Comparison of ENCODE assay signal across 11 cellular contexts in genomic region chr7:127653396-127653795, GRCh38.
DNase-seq lines count a peak whose midpoint lies in the region; ATAC-seq and TF ChIP-seq lines count a peak whose summit lies in the region.
"Had no signal": no experiment of that assay in that cellular context is flagged by ENCODE, and none has a peak within 500 bp of the region (broad histone marks: within the 10 kb centered on the region; RNA-seq: fewer than 3 reads in every experiment).

No MANE protein-coding gene starts in this region.

- DNase-seq in activated T-cell treated with anti-CD3 and anti-CD28 coated beads, Interleukin-2, amount 50 U/mL, for 24 hours = no peak
- DNase-seq in activated T-cell treated with anti-CD3 and anti-CD28 coated beads for 4 hours (no peak), SK-N-MC (ENCODE audit: low read depth, low spot score) (no peak), fibroblast of pulmonary artery (ENCODE audit: low read depth) (no peak)
- DNase-seq: activated CD8-positive, alpha-beta memory T cell treated with anti-CD3 and anti-CD28 coated beads for 24 hours; foreskin melanocyte; NCI-H226 had no signal

- H3K27ac ChIP-seq in SK-N-MC = no peak overlapping the region

- H3K4me1 Mint-ChIP-seq in activated T-cell treated with anti-CD3 and anti-CD28 coated beads, Interleukin-2, amount 50 U/mL, for 24 hours (ENCODE audit: low read depth) = peaks cover 51% of the 10 kb centered on the region
- H3K4me1 Mint-ChIP-seq in stimulated activated memory B cell treated with anti-CD40 and anti-IgM and Interleukin-4, amounts not matched to agents 10 μg/mL and 1 μg/mL and 100 μg/mL, for 72 hours = peaks cover 51% of the 10 kb centered on the region

- H3K27ac Mint-ChIP-seq in activated T-cell treated with anti-CD3 and anti-CD28 coated beads, Interleukin-2, amount 50 U/mL, for 24 hours = peak overlapping the region; percentile 97
- no peak overlapping the region for H3K27ac Mint-ChIP-seq in stimulated activated memory B cell treated with anti-CD40 and anti-IgM and Interleukin-4, amounts not matched to agents 10 μg/mL and 1 μg/mL and 100 μg/mL, for 72 hours

- TF ChIP-seq CTCF in fibroblast of pulmonary artery (IDR thresholded peaks at IDR 0.05; ENCODE audit: low read length, missing control alignments) = no peak

- no peak for ATAC-seq in stimulated activated memory B cell treated with anti-CD40 and anti-IgM and Interleukin-4, amounts not matched to agents 10 μg/mL and 1 μg/mL and 100 μg/mL, for 72 hours
- ATAC-seq in activated CD4-positive, CD25-positive, alpha-beta regulatory T cell treated with anti-CD3 and anti-CD28 coated beads, Interleukin-2, amount 50 U/mL, for 24 hours = no peak
- ATAC-seq in HG03571 (IDR thresholded peaks at IDR 0.05; ENCODE audit: unreplicated experiment) = no peak
- no peak for ATAC-seq in HG02938 (IDR thresholded peaks at IDR 0.05; ENCODE audit: unreplicated experiment)

- H3K36me3 Mint-ChIP-seq in activated T-cell treated with anti-CD3 and anti-CD28 coated beads, Interleukin-2, amount 50 U/mL, for 24 hours (ENCODE audit: low read depth) = peaks cover 65% of the 10 kb centered on the region
- H3K36me3 Mint-ChIP-seq in stimulated activated memory B cell treated with anti-CD40 and anti-IgM and Interleukin-4, amounts not matched to agents 10 μg/mL and 1 μg/mL and 100 μg/mL, for 72 hours = peaks cover 20% of the 10 kb centered on the region

- no peaks in the 10 kb centered on the region for H3K9me3 ChIP-seq in SK-N-MC (ENCODE audit: low read depth, low read length)

- peak overlapping the region; percentile 95 for H3K4me3 Mint-ChIP-seq in activated T-cell treated with anti-CD3 and anti-CD28 coated beads, Interleukin-2, amount 50 U/mL, for 24 hours
- H3K4me3 Mint-ChIP-seq in stimulated activated memory B cell treated with anti-CD40 and anti-IgM and Interleukin-4, amounts not matched to agents 10 μg/mL and 1 μg/mL and 100 μg/mL, for 72 hours = peak overlapping the region; percentile 95

- peaks cover 18% of the 10 kb centered on the region; the same call in 1 of the 2 replicates for H3K36me3 ChIP-seq in SK-N-MC (ENCODE audit: insufficient read depth, low read length)

- H3K4me3 ChIP-seq in SK-N-MC (peak overlapping the region; percentile 96), fibroblast of pulmonary artery (replicated peaks; ENCODE audit: low read depth, low read length) (peak overlapping the region; percentile 66)

- H3K9me3 Mint-ChIP-seq in activated T-cell treated with anti-CD3 and anti-CD28 coated beads, Interleukin-2, amount 50 U/mL, for 24 hours = no peaks in the 10 kb centered on the region
- H3K9me3 Mint-ChIP-seq in stimulated activated memory B cell treated with anti-CD40 and anti-IgM and Interleukin-4, amounts not matched to agents 10 μg/mL and 1 μg/mL and 100 μg/mL, for 72 hours = no peaks in the 10 kb centered on the region

- H3K9ac ChIP-seq in SK-N-MC (ENCODE audit: insufficient read length) = peak overlapping the region; percentile 84

- H3K27me3 Mint-ChIP-seq in activated T-cell treated with anti-CD3 and anti-CD28 coated beads, Interleukin-2, amount 50 U/mL, for 24 hours = no peaks in the 10 kb centered on the region
- H3K27me3 Mint-ChIP-seq in stimulated activated memory B cell treated with anti-CD40 and anti-IgM and Interleukin-4, amounts not matched to agents 10 μg/mL and 1 μg/mL and 100 μg/mL, for 72 hours = no peaks in the 10 kb centered on the region
